ENCODE assay signal across 8 cellular contexts in genomic region chr1:109041614-109042473, GRCh38.
DNase-seq lines count a peak whose midpoint lies in the region; ATAC-seq, FAIRE-seq and TF ChIP-seq lines count a peak whose summit lies in the region.

Gene WDR47 (minus strand): TSS chr1:109042102. CDS start chr1:109023512, 18,590 bp downstream.

- no peaks in the 10 kb centered on the region for H3K36me3 ChIP-seq in OCI-LY1 (ENCODE audit: insufficient read depth, low read length)

- H3K27me3 ChIP-seq in OCI-LY1 (ENCODE audit: insufficient read depth, low read length), result no peaks in the 10 kb centered on the region

- H3K9me2 ChIP-seq in OCI-LY1 (ENCODE audit: low read depth, low read length), result no peaks in the 10 kb centered on the region

- H3K79me2 ChIP-seq in OCI-LY1 (ENCODE audit: insufficient read depth, low read length), result peaks cover 18% of the 10 kb centered on the region

- DNase-seq in D721Med (ENCODE audit: insufficient read length, low spot score) (peak; percentile 89), HuH-7 (ENCODE audit: low spot score) (peak; percentile 96), activated T-cell treated with anti-CD3 and anti-CD28 coated beads for 1 hour (ENCODE audit: low read depth) (peak; percentile 90), epidermal melanocyte (ENCODE audit: insufficient read length, low spot score) (peak; percentile 97), middle frontal gyrus (ENCODE audit: extremely low spot score, low spot score) (peak; percentile 94)
- peak; percentile 89 to 92 for DNase-seq in stimulated activated CD8-positive, alpha-beta memory T cell treated with anti-CD3 and anti-CD28 coated beads, Interleukin-2, amount 100 ng/mL, for 1 hour (ENCODE audit: low read depth in 2 of 2)

- FAIRE-seq in D721Med (lab: Jason Lieb, UNC), result no peak

- H2AFZ ChIP-seq in OCI-LY1 (ENCODE audit: low read length), result peak within 1 kb of the TSS; percentile 90; the same call in 1 of the 2 replicates

- ATAC-seq in GM21526 (IDR thresholded peaks at IDR 0.05; ENCODE audit: low FRiP score, unreplicated experiment), result peak; percentile 95

- no peak for TF ChIP-seq CTCF in D721Med (IDR thresholded peaks at IDR 0.05; ENCODE audit: insufficient read depth, missing control alignments)
- no peak for TF ChIP-seq CTCF in OCI-LY1 (IDR thresholded peaks at IDR 0.05; ENCODE audit: low read length)

- peak within 1 kb of the TSS; percentile 57 for H3K27ac ChIP-seq in OCI-LY1 (ENCODE audit: low read depth, low read length, poor library complexity, severe bottlenecking)

- no peaks in the 10 kb centered on the region; the same call in 1 of the 2 replicates for H3F3A ChIP-seq in OCI-LY1 (ENCODE audit: insufficient read depth, low read length)

- H3K4me3 ChIP-seq in OCI-LY1 (ENCODE audit: low read depth, low read length, poor library complexity, severe bottlenecking), result peak within 1 kb of the TSS; percentile 95

- H3K9ac ChIP-seq in OCI-LY1 (ENCODE audit: low read length), result peak within 1 kb of the TSS; percentile 78

- no peaks in the 10 kb centered on the region for H3K9me3 ChIP-seq in OCI-LY1 (ENCODE audit: low read length)

- peak within 1 kb of the TSS; percentile 93 for H3K4me2 ChIP-seq in OCI-LY1 (ENCODE audit: low read length)

- peaks cover 18% of the 10 kb centered on the region for H3K4me1 ChIP-seq in OCI-LY1 (ENCODE audit: insufficient read depth, low read length, severe bottlenecking)

- H4K20me1 ChIP-seq in OCI-LY1 (ENCODE audit: insufficient read depth, low read length), result no peaks in the 10 kb centered on the region

Comparison
In these comparisons a context has a peak if more than half of its experiments do, and no peak if none do; other contexts are left out.
1. Peak in every context shown above with its lines: DNase-seq, ATAC-seq, H3K4me3 ChIP-seq and H3K27ac ChIP-seq.